In the genomic region with DNA sequence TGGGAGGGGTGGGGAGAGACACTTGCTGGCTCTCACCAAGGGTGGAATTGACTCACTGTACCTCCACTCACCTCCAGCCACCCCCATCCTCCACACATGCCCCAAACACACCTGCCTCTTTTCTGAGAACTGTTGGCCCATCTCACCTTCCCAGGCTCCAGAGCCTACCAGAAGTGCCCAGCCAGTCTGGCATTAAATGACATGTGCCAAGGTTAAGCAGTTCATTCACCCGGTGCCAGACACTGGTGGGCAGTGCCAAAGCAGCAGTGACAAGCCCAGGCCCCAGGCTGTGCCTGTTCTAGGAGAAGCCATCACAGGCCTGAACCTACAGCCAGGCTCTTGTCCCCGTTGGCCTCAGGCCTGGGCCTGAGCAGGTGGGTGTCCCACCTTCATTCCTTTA, we compare ENCODE assay signal across 1 cellular context.
TF ChIP-seq lines count a peak whose summit lies in the region.

No MANE protein-coding gene starts in this region.

TF ChIP-seq in IMR-90, 13 proteins besides CTCF, POLR2A, EP300 and RAD21:
- TF ChIP-seq CHD1 (IDR thresholded peaks at IDR 0.05; ENCODE audit: low read depth, low read length) = no peak
- TF ChIP-seq, protein P1, sequence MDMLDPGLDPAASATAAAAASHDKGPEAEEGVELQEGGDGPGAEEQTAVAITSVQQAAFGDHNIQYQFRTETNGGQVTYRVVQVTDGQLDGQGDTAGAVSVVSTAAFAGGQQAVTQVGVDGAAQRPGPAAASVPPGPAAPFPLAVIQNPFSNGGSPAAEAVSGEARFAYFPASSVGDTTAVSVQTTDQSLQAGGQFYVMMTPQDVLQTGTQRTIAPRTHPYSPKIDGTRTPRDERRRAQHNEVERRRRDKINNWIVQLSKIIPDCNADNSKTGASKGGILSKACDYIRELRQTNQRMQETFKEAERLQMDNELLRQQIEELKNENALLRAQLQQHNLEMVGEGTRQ (IDR thresholded peaks at IDR 0.05; ENCODE audit: low read depth, low read length) = no peak
